8 cellular contexts compared by ENCODE assay signal in genomic region chr17:40124279-40125141, GRCh38. TPM values are rescaled to one million over a fixed set of nuclear protein-coding genes. Genes with fewer than 3 reads are reported as not detected.
A peak's percentile ranks its signal among the peaks of the same experiment; 100 is the strongest.
DNase-seq lines count a peak whose midpoint lies in the region; ATAC-seq and TF ChIP-seq lines count a peak whose summit lies in the region.

No MANE protein-coding gene starts in this region.

- peaks cover 34% of the 10 kb centered on the region for H3K36me3 Mint-ChIP-seq in activated CD8-positive, alpha-beta memory T cell treated with anti-CD3 and anti-CD28 coated beads, Interleukin-2, amount 10 ng/mL, durations not matched to agents 7 days and 5 days
- peaks cover 15% of the 10 kb centered on the region for H3K36me3 Mint-ChIP-seq in neural crest cell (ENCODE audit: low read depth)

- H3K9me3 Mint-ChIP-seq in activated CD8-positive, alpha-beta memory T cell treated with anti-CD3 and anti-CD28 coated beads, Interleukin-2, amount 10 ng/mL, durations not matched to agents 7 days and 5 days (ENCODE audit: low read depth), result no peaks in the 10 kb centered on the region
- H3K9me3 Mint-ChIP-seq in neural crest cell, result no peaks in the 10 kb centered on the region

- TF ChIP-seq CTCF in neural crest cell (conservative IDR thresholded peaks at IDR 0.05), result no peak

- no peak overlapping the region for H3K27ac ChIP-seq in SJCRH30

- no peaks in the 10 kb centered on the region for H3K9me3 ChIP-seq in SJCRH30 (replicated peaks)

- H3K36me3 ChIP-seq in SJCRH30, result peaks cover 35% of the 10 kb centered on the region

- CTCF ChIA-PET in activated CD8-positive, alpha-beta memory T cell treated with anti-CD3 and anti-CD28 coated beads, Interleukin-2, amount 10 ng/mL, durations not matched to agents 7 days and 5 days (lab: Charles Lee), result interaction anchor here (0.6 to 5.2 kb wide), 16 partner anchors 9 to 144 kb away, joined by 3 to 75 read pairs (median 6); partner anchors contain the start of genes CASC3 and PSMD3

- no peaks in the 10 kb centered on the region for H3K27me3 Mint-ChIP-seq in activated CD8-positive, alpha-beta memory T cell treated with anti-CD3 and anti-CD28 coated beads, Interleukin-2, amount 10 ng/mL, durations not matched to agents 7 days and 5 days
- no peaks in the 10 kb centered on the region for H3K27me3 Mint-ChIP-seq in neural crest cell (ENCODE audit: low read depth)

- no peaks in the 10 kb centered on the region for H3K27me3 ChIP-seq in SJCRH30

- peak overlapping the region; percentile 88 for H3K27ac Mint-ChIP-seq in activated CD8-positive, alpha-beta memory T cell treated with anti-CD3 and anti-CD28 coated beads, Interleukin-2, amount 10 ng/mL, durations not matched to agents 7 days and 5 days
- peak overlapping the region; percentile 1 for H3K27ac Mint-ChIP-seq in neural crest cell (ENCODE audit: unreplicated experiment)

- no peak for DNase-seq in activated CD8-positive, alpha-beta memory T cell treated with anti-CD3 and anti-CD28 coated beads, Interleukin-2, amount 10 ng/mL, durations not matched to agents 7 days and 5 days
- no peak for DNase-seq in activated CD8-positive, alpha-beta memory T cell treated with anti-CD3 and anti-CD28 coated beads, Interleukin-2, amount 50 U/mL, for 48 hours
- no peak for DNase-seq in SJCRH30
- peak; percentile 25 to 44 for DNase-seq in erythroblast (lab: John Stamatoyannopoulos, UW)
- DNase-seq in neural crest cell (ENCODE audit: low read depth, low spot score), result no peak
- no peak for DNase-seq in inferior parietal cortex (ENCODE audit: extremely low spot score)
- no peak for DNase-seq in stimulated activated naive CD4-positive, alpha-beta T cell (lab: John Stamatoyannopoulos, UW)
- DNase-seq in activated CD8-positive, alpha-beta memory T cell treated with anti-CD3 and anti-CD28 coated beads, Interleukin-2, amount 50 U/mL, for 4 hours, result no peak

- no peak for TF ChIP-seq POLR2A in erythroblast (IDR thresholded peaks at IDR 0.05; ENCODE audit: low read length)

- H3K4me1 ChIP-seq in SJCRH30, result no peaks in the 10 kb centered on the region; the same call in 1 of the 2 replicates

- H3K4me1 Mint-ChIP-seq in activated CD8-positive, alpha-beta memory T cell treated with anti-CD3 and anti-CD28 coated beads, Interleukin-2, amount 10 ng/mL, durations not matched to agents 7 days and 5 days, result peaks cover 30% of the 10 kb centered on the region
- H3K4me1 Mint-ChIP-seq in neural crest cell, result peaks cover 32% of the 10 kb centered on the region

- peak overlapping the region; percentile 100 for H3K4me3 ChIP-seq in SJCRH30

- ATAC-seq in activated CD8-positive, alpha-beta memory T cell treated with anti-CD3 and anti-CD28 coated beads, Interleukin-2, amount 10 ng/mL, durations not matched to agents 7 days and 5 days, result no peak

- peak overlapping the region; percentile 93 for H3K4me3 Mint-ChIP-seq in activated CD8-positive, alpha-beta memory T cell treated with anti-CD3 and anti-CD28 coated beads, Interleukin-2, amount 10 ng/mL, durations not matched to agents 7 days and 5 days
- peak overlapping the region; percentile 93 for H3K4me3 Mint-ChIP-seq in neural crest cell

RNA-seq across cellular contexts. Expression of gene MSL1, which starts 2.7 kb away (rescaled TPM):
- 10 to 100 TPM; 91.4 to 94.7 TPM for total RNA-seq in activated CD8-positive, alpha-beta memory T cell treated with anti-CD3 and anti-CD28 coated beads, Interleukin-2, amount 10 ng/mL, durations not matched to agents 7 days and 5 days
- 72.9 and 76.1 TPM in 2 replicates for total RNA-seq in SJCRH30 (2014; rRNA removed; shearing (Covaris generic))
- 147 and 153 TPM in 2 replicates for total RNA-seq in neural crest cell

RNA-seq across cellular contexts. Expression of gene CASC3, which starts 15.8 kb away (rescaled TPM):
- 10 to 100 TPM; 89.8 to 90.5 TPM for total RNA-seq in activated CD8-positive, alpha-beta memory T cell treated with anti-CD3 and anti-CD28 coated beads, Interleukin-2, amount 10 ng/mL, durations not matched to agents 7 days and 5 days
- total RNA-seq in SJCRH30 (2014; rRNA removed; shearing (Covaris generic)), result 53.8 and 58.5 TPM in 2 replicates
- total RNA-seq in neural crest cell, result 130 and 138 TPM in 2 replicates

RNA-seq across cellular contexts. Expression of gene NR1D1, which starts 24.1 kb away (rescaled TPM):
- 1 to 10 TPM; 3.3 to 4.8 TPM for total RNA-seq in activated CD8-positive, alpha-beta memory T cell treated with anti-CD3 and anti-CD28 coated beads, Interleukin-2, amount 10 ng/mL, durations not matched to agents 7 days and 5 days
- 1.0 and 1.4 TPM in 2 replicates for total RNA-seq in SJCRH30 (2014; rRNA removed; shearing (Covaris generic))
- 2.5 and 2.8 TPM in 2 replicates for total RNA-seq in neural crest cell

RNA-seq across cellular contexts. Expression of gene RAPGEFL1, which starts 52.8 kb away (rescaled TPM):
- total RNA-seq in activated CD8-positive, alpha-beta memory T cell treated with anti-CD3 and anti-CD28 coated beads, Interleukin-2, amount 10 ng/mL, durations not matched to agents 7 days and 5 days, result 1 to 10 TPM; 4.4 to 4.6 TPM
- 1.6 and 2.7 TPM in 2 replicates for total RNA-seq in SJCRH30 (2014; rRNA removed; shearing (Covaris generic))
- total RNA-seq in neural crest cell, result 23.3 and 24.1 TPM in 2 replicates

Comparison
In these comparisons a context has a peak if more than half of its experiments do, and no peak if none do; other contexts are left out.
1. DNase-seq: peak in erythroblast (2 of 2); none in activated CD8-positive, alpha-beta memory T cell treated with anti-CD3 and anti-CD28 coated beads, Interleukin-2, amount 10 ng/mL, durations not matched to agents 7 days and 5 days (single experiment), activated CD8-positive, alpha-beta memory T cell treated with anti-CD3 and anti-CD28 coated beads, Interleukin-2, amount 50 U/mL, for 48 hours (single experiment), SJCRH30 (0 of 2), neural crest cell (single experiment), inferior parietal cortex (single experiment), stimulated activated naive CD4-positive, alpha-beta T cell (0 of 6) and activated CD8-positive, alpha-beta memory T cell treated with anti-CD3 and anti-CD28 coated beads, Interleukin-2, amount 50 U/mL, for 4 hours (single experiment).